Comparison of ENCODE assay signal across 1 cellular context in the genomic region with DNA sequence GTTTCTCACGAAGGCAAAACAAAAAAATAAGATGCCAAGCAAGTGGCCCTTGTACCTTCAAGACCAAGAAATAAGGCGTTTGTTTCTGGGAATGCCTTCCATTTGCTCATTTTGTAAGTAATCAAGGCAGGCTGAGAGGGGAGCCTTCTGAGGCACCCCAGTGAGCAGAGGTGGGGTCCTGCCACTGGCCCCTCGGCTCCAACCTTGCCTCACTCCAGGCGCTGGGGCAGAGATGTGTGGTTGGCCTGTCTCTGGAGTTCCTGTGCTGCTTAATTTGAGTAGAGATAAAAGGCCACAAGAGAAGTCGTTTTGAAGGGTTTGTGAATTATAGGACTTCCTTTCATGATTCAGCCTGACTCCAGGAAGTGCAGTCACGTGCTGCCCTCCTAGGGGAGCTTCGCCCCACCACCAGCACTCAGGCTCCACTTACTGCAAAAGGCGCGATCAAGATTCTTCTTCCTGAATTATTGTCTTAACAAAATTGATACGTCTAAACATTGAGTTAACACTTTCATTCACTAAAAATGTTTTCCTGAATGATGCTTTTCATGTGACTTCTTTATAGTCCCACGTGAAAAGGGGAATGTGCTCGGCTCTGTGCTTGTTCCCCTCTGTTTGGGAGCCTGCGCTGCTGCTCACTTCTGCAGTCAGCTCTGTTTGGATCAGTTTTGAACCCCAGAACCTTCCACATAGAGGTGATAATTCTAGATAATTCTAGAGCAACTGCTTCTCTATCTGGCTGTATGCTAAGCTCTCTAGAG.
TF ChIP-seq lines count a peak whose summit lies in the region.

No MANE protein-coding gene starts in this region.

TF ChIP-seq in K562, 482 proteins besides CTCF, POLR2A, EP300 and RAD21 (continued from another document and continues in another):
- TF ChIP-seq CEBPZ (IDR thresholded peaks at IDR 0.05; ENCODE audit: borderline replicate concordance, low read depth, low read length) (no peak), NFIX (CRISPR knock-in tag; IDR thresholded peaks at IDR 0.05; ENCODE audit: low read depth) (no peak), IRF2 (CRISPR knock-in tag; IDR thresholded peaks at IDR 0.05) (no peak), ZNF174 (CRISPR knock-in tag; IDR thresholded peaks at IDR 0.05) (no peak), ATF4 (CRISPR knock-in tag; IDR thresholded peaks at IDR 0.05) (no peak), PTRF (tag; IDR thresholded peaks at IDR 0.05) (no peak), CXXC5 (CRISPR knock-in tag; IDR thresholded peaks at IDR 0.05) (peak; percentile 33), YBX1 (IDR thresholded peaks at IDR 0.05) (no peak), NFIC (IDR thresholded peaks at IDR 0.05) (no peak), POLR3G (IDR thresholded peaks at IDR 0.05; ENCODE audit: extremely low read depth, insufficient read length, insufficient replicate concordance) (no peak), DACH1 (IDR thresholded peaks at IDR 0.05; ENCODE audit: partially characterized antibody) (no peak), BRF1 (IDR thresholded peaks at IDR 0.05; ENCODE audit: borderline replicate concordance, extremely low read depth, insufficient read length) (no peak), MEIS2 (IDR thresholded peaks at IDR 0.05; ENCODE audit: partially characterized antibody) (peak; percentile 93), HNRNPK (IDR thresholded peaks at IDR 0.05; ENCODE audit: low read depth, low read length, poor library complexity, severe bottlenecking) (no peak), ARHGAP35 (IDR thresholded peaks at IDR 0.05; ENCODE audit: partially characterized antibody) (no peak), ZNF316 (IDR thresholded peaks at IDR 0.05) (no peak), ESRRB (CRISPR knock-in tag; IDR thresholded peaks at IDR 0.05; ENCODE audit: borderline replicate concordance) (no peak), SOX6 (IDR thresholded peaks at IDR 0.05) (0 out of 2 replicates have a peak, but pooled peaks have one; percentile 8), RAD51 (IDR thresholded peaks at IDR 0.05; ENCODE audit: borderline replicate concordance, low read depth) (peak; percentile 88), BRF2 (IDR thresholded peaks at IDR 0.05; ENCODE audit: borderline replicate concordance, insufficient read depth, insufficient read length) (no peak), ESRRA (IDR thresholded peaks at IDR 0.05; ENCODE audit: borderline replicate concordance, low read depth) (no peak), ETV1 (tag; conservative IDR thresholded peaks at IDR 0.05; ENCODE audit: low read depth) (peak; percentile 88), FOS (IDR thresholded peaks at IDR 0.05; ENCODE audit: extremely low read depth, insufficient read length) (no peak), KHSRP (IDR thresholded peaks at IDR 0.05) (no peak), ATF3 (IDR thresholded peaks at IDR 0.05) (peak; percentile 19; the same call in 1 of the 2 replicates), ATF3 (CRISPR knock-in tag; conservative IDR thresholded peaks at IDR 0.05) (no peak), ZNF347 (CRISPR knock-in tag; IDR thresholded peaks at IDR 0.05; ENCODE audit: low read depth) (no peak), LEF1 (IDR thresholded peaks at IDR 0.05) (peak; percentile 41; the same call in 1 of the 2 replicates), EGR1 (conservative IDR thresholded peaks at IDR 0.05) (no peak)
- TF ChIP-seq, protein P1, sequence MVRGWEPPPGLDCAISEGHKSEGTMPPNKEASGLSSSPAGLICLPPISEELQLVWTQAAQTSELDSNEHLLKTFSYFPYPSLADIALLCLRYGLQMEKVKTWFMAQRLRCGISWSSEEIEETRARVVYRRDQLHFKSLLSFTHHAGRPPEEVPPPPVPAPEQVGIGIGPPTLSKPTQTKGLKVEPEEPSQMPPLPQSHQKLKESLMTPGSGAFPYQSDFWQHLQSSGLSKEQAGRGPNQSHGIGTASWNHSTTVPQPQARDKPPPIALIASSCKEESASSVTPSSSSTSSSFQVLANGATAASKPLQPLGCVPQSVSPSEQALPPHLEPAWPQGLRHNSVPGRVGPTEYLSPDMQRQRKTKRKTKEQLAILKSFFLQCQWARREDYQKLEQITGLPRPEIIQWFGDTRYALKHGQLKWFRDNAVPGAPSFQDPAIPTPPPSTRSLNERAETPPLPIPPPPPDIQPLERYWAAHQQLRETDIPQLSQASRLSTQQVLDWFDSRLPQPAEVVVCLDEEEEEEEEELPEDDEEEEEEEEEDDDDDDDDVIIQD (CRISPR knock-in tag; IDR thresholded peaks at IDR 0.05): no peak
- TF ChIP-seq, protein P2, sequence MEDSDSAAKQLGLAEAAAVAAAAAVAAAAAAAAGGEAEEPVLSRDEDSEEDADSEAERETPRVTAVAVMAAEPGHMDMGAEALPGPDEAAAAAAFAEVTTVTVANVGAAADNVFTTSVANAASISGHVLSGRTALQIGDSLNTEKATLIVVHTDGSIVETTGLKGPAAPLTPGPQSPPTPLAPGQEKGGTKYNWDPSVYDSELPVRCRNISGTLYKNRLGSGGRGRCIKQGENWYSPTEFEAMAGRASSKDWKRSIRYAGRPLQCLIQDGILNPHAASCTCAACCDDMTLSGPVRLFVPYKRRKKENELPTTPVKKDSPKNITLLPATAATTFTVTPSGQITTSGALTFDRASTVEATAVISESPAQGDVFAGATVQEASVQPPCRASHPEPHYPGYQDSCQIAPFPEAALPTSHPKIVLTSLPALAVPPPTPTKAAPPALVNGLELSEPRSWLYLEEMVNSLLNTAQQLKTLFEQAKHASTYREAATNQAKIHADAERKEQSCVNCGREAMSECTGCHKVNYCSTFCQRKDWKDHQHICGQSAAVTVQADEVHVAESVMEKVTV (CRISPR knock-in tag; IDR thresholded peaks at IDR 0.05): no peak
- TF ChIP-seq, protein P3, sequence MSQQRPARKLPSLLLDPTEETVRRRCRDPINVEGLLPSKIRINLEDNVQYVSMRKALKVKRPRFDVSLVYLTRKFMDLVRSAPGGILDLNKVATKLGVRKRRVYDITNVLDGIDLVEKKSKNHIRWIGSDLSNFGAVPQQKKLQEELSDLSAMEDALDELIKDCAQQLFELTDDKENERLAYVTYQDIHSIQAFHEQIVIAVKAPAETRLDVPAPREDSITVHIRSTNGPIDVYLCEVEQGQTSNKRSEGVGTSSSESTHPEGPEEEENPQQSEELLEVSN (IDR thresholded peaks at IDR 0.05; ENCODE audit: borderline replicate concordance in 1 of 2, extremely low read depth in 1 of 2, insufficient read depth in 1 of 2, insufficient read length in 1 of 2, low read depth in 1 of 2, low read length in 1 of 2, poor library complexity in 1 of 2, severe bottlenecking in 1 of 2): peak; percentile 53 to 81
- TF ChIP-seq, protein P4, sequence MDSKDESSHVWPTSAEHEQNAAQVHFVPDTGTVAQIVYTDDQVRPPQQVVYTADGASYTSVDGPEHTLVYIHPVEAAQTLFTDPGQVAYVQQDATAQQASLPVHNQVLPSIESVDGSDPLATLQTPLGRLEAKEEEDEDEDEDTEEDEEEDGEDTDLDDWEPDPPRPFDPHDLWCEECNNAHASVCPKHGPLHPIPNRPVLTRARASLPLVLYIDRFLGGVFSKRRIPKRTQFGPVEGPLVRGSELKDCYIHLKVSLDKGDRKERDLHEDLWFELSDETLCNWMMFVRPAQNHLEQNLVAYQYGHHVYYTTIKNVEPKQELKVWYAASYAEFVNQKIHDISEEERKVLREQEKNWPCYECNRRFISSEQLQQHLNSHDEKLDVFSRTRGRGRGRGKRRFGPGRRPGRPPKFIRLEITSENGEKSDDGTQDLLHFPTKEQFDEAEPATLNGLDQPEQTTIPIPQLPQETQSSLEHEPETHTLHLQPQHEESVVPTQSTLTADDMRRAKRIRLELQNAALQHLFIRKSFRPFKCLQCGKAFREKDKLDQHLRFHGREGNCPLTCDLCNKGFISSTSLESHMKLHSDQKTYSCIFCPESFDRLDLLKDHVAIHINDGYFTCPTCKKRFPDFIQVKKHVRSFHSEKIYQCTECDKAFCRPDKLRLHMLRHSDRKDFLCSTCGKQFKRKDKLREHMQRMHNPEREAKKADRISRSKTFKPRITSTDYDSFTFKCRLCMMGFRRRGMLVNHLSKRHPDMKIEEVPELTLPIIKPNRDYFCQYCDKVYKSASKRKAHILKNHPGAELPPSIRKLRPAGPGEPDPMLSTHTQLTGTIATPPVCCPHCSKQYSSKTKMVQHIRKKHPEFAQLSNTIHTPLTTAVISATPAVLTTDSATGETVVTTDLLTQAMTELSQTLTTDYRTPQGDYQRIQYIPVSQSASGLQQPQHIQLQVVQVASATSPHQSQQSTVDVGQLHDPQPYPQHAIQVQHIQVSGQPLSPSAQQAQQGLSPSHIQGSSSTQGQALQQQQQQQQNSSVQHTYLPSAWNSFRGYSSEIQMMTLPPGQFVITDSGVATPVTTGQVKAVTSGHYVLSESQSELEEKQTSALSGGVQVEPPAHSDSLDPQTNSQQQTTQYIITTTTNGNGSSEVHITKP (IDR thresholded peaks at IDR 0.05; ENCODE audit: partially characterized antibody): no peak
